18 cellular contexts compared by ENCODE assay signal in genomic region chr20:44405246-44405645, GRCh38. TPM values are rescaled to one million over a fixed set of nuclear protein-coding genes. Genes with fewer than 3 reads are reported as not detected.
"Had no signal": no experiment of that assay in that cellular context is flagged by ENCODE, and none has a peak within 500 bp of the region (broad histone marks: within the 10 kb centered on the region; RNA-seq: fewer than 3 reads in every experiment).

No MANE protein-coding gene starts in this region.

- H3K9me3 ChIP-seq: lower lobe of right lung, psoas muscle, sigmoid colon, stomach, testis had no signal

- H3K36me3 Mint-ChIP-seq: mesothelial cell of epicardium had no signal

- H3K4me3 Mint-ChIP-seq: effector memory CD8-positive, alpha-beta T cell; mesothelial cell of epicardium; neural crest cell had no signal

- H3K4me3 ChIP-seq: lower lobe of right lung, psoas muscle, sigmoid colon, stomach, testis had no signal

- H3K4me1 Mint-ChIP-seq: mesothelial cell of epicardium, neural crest cell had no signal

- DNase-seq: activated CD4-positive, CD25-positive, alpha-beta regulatory T cell treated with anti-CD3 and anti-CD28 coated beads, Interleukin-2, amount 50 U/mL, for 72 hours; activated naive CD4-positive, alpha-beta T cell; activated T-cell treated with anti-CD3 and anti-CD28 coated beads for 4 hours; anterior cingulate cortex; effector memory CD8-positive, alpha-beta T cell; lower lobe of right lung; psoas muscle; sigmoid colon; stimulated activated CD4-positive, alpha-beta T cell treated with anti-CD3 and anti-CD28 coated beads, Interleukin-1b, Interleukin-23, amount 100 ng/mL, for 48 hours; stomach; T1000; testis had no signal

- H3K27ac Mint-ChIP-seq: effector memory CD8-positive, alpha-beta T cell; mesothelial cell of epicardium had no signal

- H3K27me3 ChIP-seq: sigmoid colon, testis had no signal

- H3K9me3 Mint-ChIP-seq: effector memory CD8-positive, alpha-beta T cell; mesothelial cell of epicardium had no signal

- H3K36me3 ChIP-seq: lower lobe of right lung, sigmoid colon, stomach had no signal

- H3K4me1 ChIP-seq: lower lobe of right lung, psoas muscle, sigmoid colon, testis had no signal

- H3K27ac ChIP-seq: lower lobe of right lung, psoas muscle, sigmoid colon, stomach, testis had no signal

RNA-seq across cellular contexts. Expression of gene HNF4A, which starts 49.7 kb away (rescaled TPM):
- total RNA-seq: fibroblast of lung, frontal cortex, neural crest cell, osteocyte, urinary bladder had no signal
- polyA plus RNA-seq: fibroblast of lung had no signal
